ENCODE assay signal across 14 cellular contexts in the genomic region with DNA sequence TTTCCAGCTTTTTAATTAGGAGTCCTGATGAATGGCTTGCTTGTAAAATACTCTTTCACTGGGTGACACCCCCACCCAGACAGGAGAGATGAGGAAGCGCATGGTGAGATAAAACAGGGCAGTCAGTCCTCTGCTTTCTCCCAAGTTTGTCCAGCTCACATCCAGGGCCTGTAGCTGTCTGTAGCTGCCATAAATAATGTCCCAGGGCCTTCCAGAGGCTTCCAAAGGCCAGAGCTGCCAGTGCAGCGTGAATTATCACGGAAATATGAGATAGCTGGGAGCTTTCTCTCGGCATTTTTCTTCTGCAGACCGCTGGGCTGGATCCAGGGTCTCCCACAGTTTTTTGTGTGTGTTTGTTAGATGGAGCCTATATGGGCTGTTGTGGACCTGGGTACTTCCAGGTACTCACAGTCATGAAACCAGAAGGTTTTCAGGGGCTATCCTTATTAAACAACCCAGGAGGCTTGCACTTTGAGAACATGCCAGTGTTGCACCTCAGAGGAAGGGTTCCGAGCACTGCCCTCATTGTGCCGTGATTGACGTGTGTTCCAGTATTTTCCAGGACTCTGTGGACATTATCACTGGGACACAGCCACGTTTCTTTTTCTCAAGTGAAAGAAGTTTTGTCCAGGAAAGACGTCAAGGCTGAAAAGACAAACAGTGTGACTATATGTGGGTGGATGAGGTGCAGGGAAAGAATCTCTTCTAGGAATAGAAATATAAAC.
DNase-seq lines count a peak whose midpoint lies in the region; ATAC-seq, FAIRE-seq and TF ChIP-seq lines count a peak whose summit lies in the region.
"Had no signal": no experiment of that assay in that cellular context is flagged by ENCODE, and none has a peak within 500 bp of the region (broad histone marks: within the 10 kb centered on the region; RNA-seq: fewer than 3 reads in every experiment).

No MANE protein-coding gene starts in this region.

- H3K4me1 ChIP-seq in right atrium auricular region, result peaks cover 0 to 15% of the 10 kb centered on the region in 2 donors
- peaks cover 8% of the 10 kb centered on the region for H3K4me1 ChIP-seq in rectal smooth muscle tissue (ENCODE audit: control insufficient read depth, insufficient read depth, low read length)
- H3K4me1 ChIP-seq in upper lobe of right lung, result no peaks in the 10 kb centered on the region
- H3K4me1 ChIP-seq in Caco-2, result no peaks in the 10 kb centered on the region

- H3K27ac ChIP-seq in right atrium auricular region (peak overlapping the region; percentile 64 to 66), rectal smooth muscle tissue (ENCODE audit: low read depth, low read length) (peak overlapping the region; percentile 80), upper lobe of right lung (no peak overlapping the region)
- H3K27ac ChIP-seq: SK-N-MC had no signal

- H3K9me3 ChIP-seq in right atrium auricular region (no peaks in the 10 kb centered on the region), upper lobe of right lung (no peaks in the 10 kb centered on the region), Caco-2 (no peaks in the 10 kb centered on the region)

- no peaks in the 10 kb centered on the region for H3K4me1 Mint-ChIP-seq in Caco-2 (ENCODE audit: low read depth, unreplicated experiment)

- H3K36me3 ChIP-seq in bronchial epithelial cell (ENCODE audit: control insufficient read depth, insufficient read depth, low read length), result no peaks in the 10 kb centered on the region
- no peaks in the 10 kb centered on the region for H3K36me3 ChIP-seq in right atrium auricular region
- no peaks in the 10 kb centered on the region for H3K36me3 ChIP-seq in rectal smooth muscle tissue (ENCODE audit: control insufficient read depth, insufficient read depth, low read length)
- no peaks in the 10 kb centered on the region for H3K36me3 ChIP-seq in upper lobe of right lung
- no peaks in the 10 kb centered on the region for H3K36me3 ChIP-seq in Caco-2 (ENCODE audit: control insufficient read depth, insufficient read depth, low read length)

- ATAC-seq in upper lobe of right lung, result no peak

- CTCF ChIA-PET in Caco-2 (lab: Charles Lee), result no interaction called here

- TF ChIP-seq CTCF in bronchial epithelial cell (IDR thresholded peaks at IDR 0.05; ENCODE audit: insufficient read depth, low read length, severe bottlenecking) (no peak), right atrium auricular region (IDR thresholded peaks at IDR 0.05) (no peak), upper lobe of right lung (IDR thresholded peaks at IDR 0.05) (no peak), Caco-2 (IDR thresholded peaks at IDR 0.05; ENCODE audit: insufficient read depth in 1 of 2, low read depth in 1 of 2, low read length in 1 of 2, severe bottlenecking in 1 of 2, unreplicated experiment in 1 of 2) (no peak)

- peak; percentile 13 for FAIRE-seq in bronchial epithelial cell (lab: Jason Lieb, UNC)
- FAIRE-seq: colon had no signal

- BruUV-seq in Caco-2 (replicated peaks; lab: Mats Ljungman, UMichigan), result no TSS peak

- H3K27me3 ChIP-seq in bronchial epithelial cell (ENCODE audit: control insufficient read depth, insufficient read depth, low read length), result no peaks in the 10 kb centered on the region
- no peaks in the 10 kb centered on the region for H3K27me3 ChIP-seq in right atrium auricular region
- no peaks in the 10 kb centered on the region for H3K27me3 ChIP-seq in rectal smooth muscle tissue (ENCODE audit: control insufficient read depth, insufficient read depth, low read length)
- no peaks in the 10 kb centered on the region for H3K27me3 ChIP-seq in upper lobe of right lung
- H3K27me3 ChIP-seq in Caco-2 (replicated peaks; ENCODE audit: control insufficient read depth, insufficient read depth, low read length), result no peaks in the 10 kb centered on the region

- H3K36me3 Mint-ChIP-seq in Caco-2 (ENCODE audit: insufficient read depth, unreplicated experiment), result no peaks in the 10 kb centered on the region

- DNase-seq in COLO829 (ENCODE audit: low spot score) (peak; percentile 48), bronchial epithelial cell (ENCODE audit: low read depth) (no peak), right atrium auricular region (ENCODE audit: low spot score) (no peak), upper lobe of right lung (no peak), SIG-M5 (lab: John Stamatoyannopoulos, UW) (no peak), Caco-2 (no peak)
- DNase-seq in activated CD8-positive, alpha-beta memory T cell treated with anti-CD3 and anti-CD28 coated beads, Interleukin-2, amount 50 U/mL, for 48 hours, result no peak
- DNase-seq: DMS79 treated with DMSO at 0.1 percent for 48 hours, HCEC 1CT, midbrain, NCI-H2081 treated with DMSO at 0.1 percent for 48 hours had no signal

- H3K27me3 Mint-ChIP-seq in Caco-2 (ENCODE audit: insufficient read depth, unreplicated experiment), result no peaks in the 10 kb centered on the region

- no peaks in the 10 kb centered on the region for H3K9me3 Mint-ChIP-seq in Caco-2 (ENCODE audit: unreplicated experiment)

- POLR2A ChIA-PET in Caco-2 (lab: Charles Lee), result no interaction called here

- no peak overlapping the region for H3K4me3 Mint-ChIP-seq in Caco-2 (ENCODE audit: unreplicated experiment)

- intact Hi-C loops in upper lobe of right lung (cut with DNase I) (no loop called here), Caco-2 (cut with micrococcal nuclease; ENCODE audit: unreplicated experiment) (no loop called here)

- H3K4me3 ChIP-seq in bronchial epithelial cell (ENCODE audit: low read depth, low read length) (no peak overlapping the region), right atrium auricular region (no peak overlapping the region), rectal smooth muscle tissue (ENCODE audit: low read length) (no peak overlapping the region), upper lobe of right lung (no peak overlapping the region), Caco-2 (ENCODE audit: low read depth, low read length) (no peak overlapping the region)
- H3K4me3 ChIP-seq: SK-N-MC had no signal

- H3K27ac Mint-ChIP-seq in Caco-2 (ENCODE audit: unreplicated experiment), result no peak overlapping the region

- no peak overlapping the region for H3K9ac ChIP-seq in rectal smooth muscle tissue (ENCODE audit: low read length)
